ENCODE assay signal across 8 cellular contexts in genomic region chr12:121443193-121443829, GRCh38. TPM values are rescaled to one million over a fixed set of nuclear protein-coding genes. Genes with fewer than 3 reads are reported as not detected.
DNase-seq lines count a peak whose midpoint lies in the region; ATAC-seq and TF ChIP-seq lines count a peak whose summit lies in the region.

No MANE protein-coding gene starts in this region.

- ATAC-seq in HG03457 (IDR thresholded peaks at IDR 0.05; ENCODE audit: unreplicated experiment) = no peak

- no peak overlapping the region for H3K14ac ChIP-seq in neuronal stem cell (ENCODE audit: low read length)

- no peak overlapping the region for H4K8ac ChIP-seq in neuronal stem cell (ENCODE audit: low read depth, low read length)

- H2AFZ ChIP-seq in neuronal stem cell (ENCODE audit: low read length) = no peak overlapping the region

- H3K4me3 ChIP-seq in HUES48 (ENCODE audit: low read depth, low read length) = no peak overlapping the region
- no peak overlapping the region for H3K4me3 ChIP-seq in Peyer's patch
- no peak overlapping the region for H3K4me3 ChIP-seq in neuronal stem cell (ENCODE audit: low read length in 2 of 2)
- no peak overlapping the region for H3K4me3 ChIP-seq in stomach

- H3K27ac ChIP-seq in HUES48 (ENCODE audit: low read depth, low read length) = peak overlapping the region; percentile 68
- H3K27ac ChIP-seq in Peyer's patch = peak overlapping the region in 2 of 4 donors; percentile 4 to 39
- H3K27ac ChIP-seq in neuronal stem cell (replicated peaks; ENCODE audit: low read length) = no peak overlapping the region
- H3K27ac ChIP-seq in stomach = peak overlapping the region in 1 of 5 donors; percentile 50

- no peaks in the 10 kb centered on the region for H3K9me3 ChIP-seq in HUES48 (ENCODE audit: control insufficient read depth, insufficient read depth, low read length)
- H3K9me3 ChIP-seq in Peyer's patch = no peaks in the 10 kb centered on the region
- peaks cover 2 to 3% of the 10 kb centered on the region in 2 donors for H3K9me3 ChIP-seq in neuronal stem cell (replicated peaks in 1 of 2; ENCODE audit: control insufficient read depth in 2 of 2, insufficient read depth in 1 of 2, low read depth in 1 of 2, low read length in 2 of 2)
- no peaks in the 10 kb centered on the region for H3K9me3 ChIP-seq in stomach

- no peak overlapping the region for H2BK15ac ChIP-seq in neuronal stem cell (ENCODE audit: low read length)

- H3K4me2 ChIP-seq in neuronal stem cell (ENCODE audit: insufficient read depth, low read length, poor library complexity, severe bottlenecking) = no peak overlapping the region

- no peak overlapping the region for H3K18ac ChIP-seq in neuronal stem cell (ENCODE audit: low read length)

- H3K23ac ChIP-seq in neuronal stem cell (ENCODE audit: low read depth, low read length, poor library complexity) = no peak overlapping the region

- no peak for TF ChIP-seq POLR2A in Peyer's patch (IDR thresholded peaks at IDR 0.05)
- TF ChIP-seq POLR2A in stomach (IDR thresholded peaks at IDR 0.05) = no peak

- no peak overlapping the region for H2BK120ac ChIP-seq in neuronal stem cell (ENCODE audit: low read depth, low read length)

- no CpG with 5 or more reads among the region's 20 CpGs for whole genome bisulfite sequencing in neuronal stem cell (ENCODE audit: extremely low coverage in 2 of 2, insufficient read length in 2 of 2, insufficient replicate concordance in 1 of 2), 2 donors
- WGBS in stomach, 5 donors = 52 to 57% (median 54%) methylated on average over 15 to 20 of the region's 20 CpGs

- TF ChIP-seq EP300 in stomach (IDR thresholded peaks at IDR 0.05) = no peak

- H2AK5ac ChIP-seq in neuronal stem cell (ENCODE audit: low read depth, low read length) = no peak overlapping the region

- H3K36me3 ChIP-seq in HUES48 (ENCODE audit: control insufficient read depth, insufficient read depth, low read length) (peaks cover 72% of the 10 kb centered on the region), Peyer's patch (peaks cover 0 to 49% (median 0%) of the 10 kb centered on the region in 3 donors), neuronal stem cell (replicated peaks in 1 of 2; ENCODE audit: control insufficient read depth in 2 of 2, insufficient read depth in 2 of 2, low read length in 2 of 2) (peaks cover 58 to 90% of the 10 kb centered on the region in 2 donors), stomach (peaks cover 35 to 72% (median 62%) of the 10 kb centered on the region in 4 donors)

- peak; percentile 96 for DNase-seq in D341Med (ENCODE audit: low spot score)
- DNase-seq in Peyer's patch = peak; percentile 59 to 92 (median 90)
- peak; percentile 58 for DNase-seq in activated T-helper 9 cell treated with anti-CD3 and anti-CD28 coated beads, Interleukin-2, amount 50 U/mL, for 16 hours (ENCODE audit: low read depth)
- peak; percentile 44 for DNase-seq in fibroblast of the conjunctiva (ENCODE audit: low read depth)
- DNase-seq in neuronal stem cell (ENCODE audit: low spot score) = peak; percentile 67
- peak; percentile 87 for DNase-seq in stomach

- intact Hi-C loops in stomach (cut with DNase I; ENCODE audit: low total_unique reads) = no loop called here

- no peak overlapping the region for H2BK12ac ChIP-seq in neuronal stem cell (ENCODE audit: low read length)

- no peaks in the 10 kb centered on the region for H3K4me1 ChIP-seq in HUES48 (ENCODE audit: control insufficient read depth, insufficient read depth, low read length)
- H3K4me1 ChIP-seq in Peyer's patch = peaks cover 0 to 20% (median 0%) of the 10 kb centered on the region in 4 donors
- H3K4me1 ChIP-seq in neuronal stem cell (ENCODE audit: control insufficient read depth in 2 of 2, insufficient read depth in 1 of 2, low read depth in 1 of 2, low read length in 2 of 2) = no peaks in the 10 kb centered on the region
- peaks cover 0 to 24% (median 15%) of the 10 kb centered on the region in 4 donors for H3K4me1 ChIP-seq in stomach

- no peak overlapping the region for H3K4ac ChIP-seq in neuronal stem cell (ENCODE audit: low read length)

- peak; percentile 58 to 91 (median 84) for TF ChIP-seq CTCF in Peyer's patch (IDR thresholded peaks at IDR 0.05)
- TF ChIP-seq CTCF in stomach (IDR thresholded peaks at IDR 0.05) = peak in 5 of 7 experiments; percentile 79 to 91 (median 84)

- no peak overlapping the region for H2BK5ac ChIP-seq in neuronal stem cell (ENCODE audit: low read length)

- H3K9ac ChIP-seq in HUES48 (ENCODE audit: low read depth, low read length) = no peak overlapping the region
- H3K9ac ChIP-seq in neuronal stem cell (ENCODE audit: low read depth, low read length, poor library complexity) = no peak overlapping the region

- peaks cover 5% of the 10 kb centered on the region for H3K79me1 ChIP-seq in neuronal stem cell (ENCODE audit: low read depth, low read length)

- no peak overlapping the region for H4K91ac ChIP-seq in neuronal stem cell (ENCODE audit: low read depth, low read length, poor library complexity)

- H3K27me3 ChIP-seq in HUES48 (ENCODE audit: control insufficient read depth, insufficient read depth, low read length) (no peaks in the 10 kb centered on the region), Peyer's patch (no peaks in the 10 kb centered on the region), neuronal stem cell (ENCODE audit: control insufficient read depth in 3 of 3, insufficient read depth in 3 of 3, low read depth in 1 of 3, low read length in 3 of 3) (no peaks in the 10 kb centered on the region), stomach (no peaks in the 10 kb centered on the region)

RNA-seq across cellular contexts. Expression of gene RNF34, which starts 43.4 kb away (rescaled TPM):
- total RNA-seq in Peyer's patch (10 to 100 TPM; 50.4 to 83.4 (median 72.9) TPM), stomach (100 to 1,000 TPM in 1 of 5 donors, 10 to 100 TPM in 3, 1 to 10 TPM in 1; 9.8 to 258 (median 50.2) TPM)
- polyA plus RNA-seq in neuronal stem cell (2013, experiment 1 of 2) = 33.5 TPM
- 34.8 TPM for polyA plus RNA-seq in neuronal stem cell (2013, experiment 2 of 2)
- 10 to 100 TPM; 16.5 to 20.8 (median 20.2) TPM for polyA plus RNA-seq in stomach

Comparison
In these comparisons a context has a peak if more than half of its experiments do, and no peak if none do; other contexts are left out.
1. DNase-seq: peak in every context shown above with its lines; median percentile 96 in D341Med; 90 in Peyer's patch; 87 in stomach; 67 in neuronal stem cell; 58 in activated T-helper 9 cell treated with anti-CD3 and anti-CD28 coated beads, Interleukin-2, amount 50 U/mL, for 16 hours; 44 in fibroblast of the conjunctiva.